ENCODE assay signal across 12 cellular contexts in the genomic region with DNA sequence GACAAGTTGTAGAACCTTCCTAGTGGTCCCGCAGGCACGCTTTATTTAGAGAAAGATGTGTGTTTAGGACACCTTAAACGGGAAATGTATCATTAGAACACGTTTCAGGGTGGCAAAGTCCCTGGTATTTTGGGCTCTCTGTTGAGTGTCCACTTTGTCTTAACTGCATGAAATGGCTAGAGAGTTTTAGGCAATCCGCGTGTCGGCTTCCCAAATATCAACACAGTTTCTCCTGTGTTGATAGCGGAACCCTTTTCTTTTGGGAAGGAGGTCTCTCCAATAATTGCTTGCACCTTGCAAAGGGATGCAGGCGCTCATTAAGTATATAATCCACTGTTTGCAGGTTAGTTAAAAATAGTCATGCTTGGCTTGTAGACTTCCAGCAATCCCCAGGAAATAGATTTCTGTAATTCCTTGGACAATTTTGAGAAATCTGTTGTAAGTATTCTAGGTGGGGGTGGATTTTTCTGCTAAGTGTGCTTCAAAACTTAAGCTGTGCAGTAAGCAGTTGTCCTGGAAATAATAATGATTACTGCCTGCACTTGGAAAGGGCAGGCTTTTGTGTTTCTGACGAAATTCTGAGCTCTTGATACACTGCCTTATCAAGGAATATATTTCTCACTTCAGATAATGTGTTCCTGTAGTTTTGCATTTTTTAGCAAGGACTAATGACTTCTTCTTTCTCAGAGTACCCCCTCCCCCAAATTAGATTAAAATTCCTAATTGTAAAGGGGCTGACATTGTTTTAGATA. TPM values are rescaled to one million over a fixed set of nuclear protein-coding genes. Genes with fewer than 3 reads are reported as not detected.
DNase-seq lines count a peak whose midpoint lies in the region; ATAC-seq and TF ChIP-seq lines count a peak whose summit lies in the region.
"Had no signal": no experiment of that assay in that cellular context is flagged by ENCODE, and none has a peak within 500 bp of the region (broad histone marks: within the 10 kb centered on the region; RNA-seq: fewer than 3 reads in every experiment).

No MANE protein-coding gene starts in this region.

- no peak for ATAC-seq in right cardiac atrium
- no peak for ATAC-seq in HG03280 (IDR thresholded peaks at IDR 0.05; ENCODE audit: unreplicated experiment)
- ATAC-seq: left colon had no signal

- H3K9ac ChIP-seq in mesenchymal stem cell (ENCODE audit: low read length), result peak overlapping the region; percentile 86

- H2AFZ ChIP-seq in mesenchymal stem cell (ENCODE audit: low read depth, low read length), result no peak overlapping the region

- H2BK15ac ChIP-seq in mesenchymal stem cell (ENCODE audit: low read depth, poor library complexity, severe bottlenecking), result no peak overlapping the region

- no peak overlapping the region for H2BK120ac ChIP-seq in mesenchymal stem cell (ENCODE audit: low read depth, low read length)

- no peaks in the 10 kb centered on the region for H3K27me3 ChIP-seq in right cardiac atrium (ENCODE audit: control insufficient read depth, insufficient read depth)
- no peaks in the 10 kb centered on the region for H3K27me3 ChIP-seq in mesenchymal stem cell (ENCODE audit: control insufficient read depth in 1 of 2, insufficient read depth in 1 of 2, low read length in 2 of 2)

- H3K4me1 ChIP-seq in right cardiac atrium (ENCODE audit: control insufficient read depth, insufficient read depth, low read length), result peaks cover 3% of the 10 kb centered on the region
- peaks cover 13% of the 10 kb centered on the region for H3K4me1 ChIP-seq in mesenchymal stem cell (ENCODE audit: control insufficient read depth, insufficient read depth, low read depth, low read length)

- H4K91ac ChIP-seq in mesenchymal stem cell (ENCODE audit: low read length), result no peak overlapping the region

- intact Hi-C loops in right cardiac atrium (cut with DNase I) (no loop called here), cardiac septum (cut with DNase I) (loop anchor here (10.0 kb wide), 1 partner anchor 168 kb away; no protein-coding TSS in a partner anchor)

- H2AK5ac ChIP-seq in mesenchymal stem cell (ENCODE audit: low read length, severe bottlenecking), result no peak overlapping the region

- H2BK12ac ChIP-seq in mesenchymal stem cell (ENCODE audit: low read length in 2 of 2), result no peak overlapping the region

- no peak overlapping the region for H4K8ac ChIP-seq in mesenchymal stem cell (ENCODE audit: low read length)

- no peak overlapping the region for H3K18ac ChIP-seq in mesenchymal stem cell (ENCODE audit: low read depth in 1 of 2, low read length in 2 of 2)

- H3K27ac ChIP-seq in right cardiac atrium (ENCODE audit: low read length), result no peak overlapping the region
- H3K27ac ChIP-seq in mesenchymal stem cell (ENCODE audit: low read length, poor library complexity, severe bottlenecking), result no peak overlapping the region
- H3K27ac ChIP-seq: SK-N-MC had no signal

- 39% methylated on average over 10 of the region's 10 CpGs for WGBS in right cardiac atrium
- WGBS in mesenchymal stem cell, result 54% methylated on average over 9 of the region's 10 CpGs

- DNase-seq in right cardiac atrium (no peak), cardiac septum (ENCODE audit: low spot score) (no peak), cardiac fibroblast (ENCODE audit: low read depth in 2 of 2) (peak in 1 of 2 donors; percentile 68), mesenchymal stem cell (no peak), amygdala (lab: John Stamatoyannopoulos, UW) (no peak), NCI-H1417 treated with DMSO at 0.1 percent for 48 hours (lab: John Stamatoyannopoulos, UW) (no peak), HUDEP-2 (lab: John Stamatoyannopoulos, UW; ENCODE audit: unreplicated experiment in 76 of 76) (no peak)
- DNase-seq: CD4-positive, CD25-positive, alpha-beta regulatory T cell; left colon; stimulated activated naive CD8-positive, alpha-beta T cell treated with anti-CD3 and anti-CD28 coated beads, Interleukin-15, amount 100 ng/mL, for 72 hours had no signal

- H3K4me2 ChIP-seq in mesenchymal stem cell (ENCODE audit: low read length, poor library complexity, severe bottlenecking), result peak overlapping the region; percentile 96

- no peaks in the 10 kb centered on the region for H3K36me3 ChIP-seq in mesenchymal stem cell (ENCODE audit: control insufficient read depth in 1 of 2, insufficient read depth in 2 of 2, low read depth in 1 of 2, low read length in 2 of 2)

- H3K23ac ChIP-seq in mesenchymal stem cell (ENCODE audit: low read length in 2 of 2), result no peak overlapping the region

- H3K4me3 ChIP-seq in right cardiac atrium (ENCODE audit: low read length) (peak overlapping the region; percentile 65), cardiac fibroblast (replicated peaks in 1 of 2; ENCODE audit: low read depth in 2 of 2, low read length in 2 of 2) (peak overlapping the region; percentile 54 to 66), mesenchymal stem cell (ENCODE audit: insufficient read depth in 1 of 2, low read depth in 1 of 2, low read length in 2 of 2) (peak overlapping the region in 1 of 2 experiments; percentile 94)
- H3K4me3 ChIP-seq: SK-N-MC had no signal

- H2BK5ac ChIP-seq in mesenchymal stem cell (ENCODE audit: low read depth, low read length, poor library complexity, severe bottlenecking), result no peak overlapping the region

- TF ChIP-seq CTCF in cardiac fibroblast (IDR thresholded peaks at IDR 0.05; ENCODE audit: low read depth, low read length), result no peak

- H3K79me1 ChIP-seq in mesenchymal stem cell (replicated peaks; ENCODE audit: low read length, poor library complexity, severe bottlenecking), result peaks cover 11% of the 10 kb centered on the region

- H3K9me3 ChIP-seq in right cardiac atrium (ENCODE audit: control insufficient read depth, low read length) (no peaks in the 10 kb centered on the region), mesenchymal stem cell (ENCODE audit: control insufficient read depth, low read length) (no peaks in the 10 kb centered on the region)

- H3K4ac ChIP-seq in mesenchymal stem cell (ENCODE audit: low read depth in 1 of 2, low read length in 2 of 2), result no peak overlapping the region

- H3K14ac ChIP-seq in mesenchymal stem cell (ENCODE audit: low read length in 2 of 2), result no peak overlapping the region

RNA-seq across cellular contexts. Expression of a gene that starts 1.4 kb away (rescaled TPM):
- total RNA-seq in right cardiac atrium (under 1 TPM; 0.21 to 0.39 (median 0.24) TPM), cardiac septum (0.38 TPM)
- polyA plus RNA-seq in right cardiac atrium, result 0.07 TPM
- polyA plus RNA-seq in mesenchymal stem cell (2013, experiment 1 of 2), result 1.2 TPM
- 1.1 TPM for polyA plus RNA-seq in mesenchymal stem cell (2013, experiment 2 of 2)
- total RNA-seq: CD4-positive, CD25-positive, alpha-beta regulatory T cell had no signal
- polyA plus RNA-seq: CD4-positive, CD25-positive, alpha-beta regulatory T cell had no signal
